In genomic region chr5:178772351-178772750, GRCh38 we compare ENCODE assay signal across 26 cellular contexts.
"Had no signal": no experiment of that assay in that cellular context is flagged by ENCODE, and none has a peak within 500 bp of the region (broad histone marks: within the 10 kb centered on the region; RNA-seq: fewer than 3 reads in every experiment).

No MANE protein-coding gene starts in this region.

- DNase-seq: colonic mucosa; cortex of kidney; effector CD8-positive, alpha-beta T cell; effector memory CD8-positive, alpha-beta T cell; endodermal cell; esophagus squamous epithelium; foreskin fibroblast; foreskin melanocyte; gastrocnemius medialis; heart left ventricle; hypothalamus; immature natural killer cell; islet precursor cell; left cardiac atrium; left lung; left ventricle myocardium superior; mammary epithelial cell; mesendoderm; mucosa of descending colon; naive B cell had no signal

- ATAC-seq: effector memory CD8-positive, alpha-beta T cell; gastrocnemius medialis; heart left ventricle; left cardiac atrium; left lung; left ventricle myocardium superior; mucosa of descending colon had no signal

- H3K27ac Mint-ChIP-seq: dendritic cell treated with granulocyte-macrophage colony-stimulating factor and Interleukin-4, amounts not matched to agents 40 ng/mL and 50 ng/mL, for 4 days; effector memory CD8-positive, alpha-beta T cell; endodermal cell; immature natural killer cell; memory B cell; mesothelial cell of epicardium; naive B cell had no signal

- H3K9me3 ChIP-seq: colonic mucosa, esophagus squamous epithelium, gastrocnemius medialis, heart left ventricle, left lung, mucosa of descending colon had no signal

- H3K4me3 Mint-ChIP-seq: dendritic cell treated with granulocyte-macrophage colony-stimulating factor and Interleukin-4, amounts not matched to agents 40 ng/mL and 50 ng/mL, for 4 days; effector memory CD8-positive, alpha-beta T cell; endodermal cell; immature natural killer cell; memory B cell; mesothelial cell of epicardium; naive B cell had no signal

- H3K4me3 ChIP-seq: colonic mucosa, esophagus squamous epithelium, gastrocnemius medialis, heart left ventricle, hepatocyte, left lung, lung, mucosa of descending colon had no signal

- H3K9me3 Mint-ChIP-seq: dendritic cell treated with granulocyte-macrophage colony-stimulating factor and Interleukin-4, amounts not matched to agents 40 ng/mL and 50 ng/mL, for 4 days; endodermal cell; immature natural killer cell; memory B cell had no signal

- H3K4me2 ChIP-seq: hepatocyte had no signal

- H3K27me3 Mint-ChIP-seq: dendritic cell treated with granulocyte-macrophage colony-stimulating factor and Interleukin-4, amounts not matched to agents 40 ng/mL and 50 ng/mL, for 4 days; naive B cell had no signal

- H3K36me3 ChIP-seq: colonic mucosa, esophagus squamous epithelium, gastrocnemius medialis, heart left ventricle, left lung had no signal

- H3K36me3 Mint-ChIP-seq: immature natural killer cell, memory B cell, mesothelial cell of epicardium, naive B cell had no signal

- H3K27ac ChIP-seq: colonic mucosa, epithelial cell of prostate, esophagus squamous epithelium, gastrocnemius medialis, heart left ventricle, hepatocyte, left lung had no signal

- H3K4me1 ChIP-seq: colonic mucosa, gastrocnemius medialis, heart left ventricle had no signal

- H3K4me1 Mint-ChIP-seq: immature natural killer cell, memory B cell, mesothelial cell of epicardium had no signal

- H2AFZ ChIP-seq: hepatocyte had no signal

- H3K27me3 ChIP-seq: colonic mucosa, esophagus squamous epithelium, gastrocnemius medialis, heart left ventricle, hepatocyte, left lung had no signal
